In the genomic region with DNA sequence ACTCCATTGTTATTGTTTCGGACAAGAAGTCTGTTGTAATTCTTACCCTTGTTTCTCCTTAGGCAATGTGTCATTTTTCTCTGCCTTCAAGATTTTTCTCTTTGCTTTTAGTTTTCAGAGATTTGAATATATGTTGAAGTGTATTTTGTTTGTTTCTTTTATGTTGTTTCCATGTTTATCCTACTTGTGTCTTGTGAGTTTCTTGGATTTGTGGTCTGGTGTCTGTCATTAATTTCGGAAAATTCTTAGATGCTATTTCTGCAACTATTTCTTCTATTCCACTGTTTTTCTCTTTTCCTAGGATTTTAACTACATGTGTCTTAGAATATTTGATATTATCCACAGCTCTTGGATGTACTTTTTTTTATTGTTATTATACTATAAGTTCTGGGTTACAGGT, we compare ENCODE assay signal across 23 cellular contexts.
"Had no signal": no experiment of that assay in that cellular context is flagged by ENCODE, and none has a peak within 500 bp of the region (broad histone marks: within the 10 kb centered on the region; RNA-seq: fewer than 3 reads in every experiment).

No MANE protein-coding gene starts in this region.

- H3K9me3 ChIP-seq: colonic mucosa, gastrocnemius medialis had no signal

- H3K4me3 ChIP-seq: colonic mucosa, coronary artery, dorsolateral prefrontal cortex, esophagus muscularis mucosa, esophagus squamous epithelium, gastrocnemius medialis, gastroesophageal sphincter, heart left ventricle, heart right ventricle had no signal

- DNase-seq: colonic mucosa; cortex of kidney; dermis blood vessel endothelial cell; dorsolateral prefrontal cortex; effector CD4-positive, alpha-beta T cell; effector CD8-positive, alpha-beta T cell; effector memory CD4-positive, alpha-beta T cell; effector memory CD8-positive, alpha-beta T cell; endodermal cell; erythroblast; esophagus squamous epithelium; foreskin fibroblast; foreskin keratinocyte; foreskin melanocyte; gastrocnemius medialis; glutamatergic neuron; head of caudate nucleus; heart left ventricle; heart right ventricle had no signal

- H3K4me1 ChIP-seq: colonic mucosa, esophagus muscularis mucosa, esophagus squamous epithelium, foreskin keratinocyte, gastroesophageal sphincter, heart left ventricle, heart right ventricle had no signal

- H3K27ac ChIP-seq: colonic mucosa, coronary artery, dorsolateral prefrontal cortex, epithelial cell of prostate, esophagus muscularis mucosa, esophagus squamous epithelium, foreskin keratinocyte, gastrocnemius medialis, gastroesophageal sphincter, heart left ventricle, heart right ventricle had no signal

- H3K36me3 ChIP-seq: colonic mucosa, esophagus muscularis mucosa, esophagus squamous epithelium, gastrocnemius medialis, gastroesophageal sphincter, heart left ventricle, heart right ventricle had no signal
